Comparison of ENCODE assay signal across 8 cellular contexts in the genomic region with DNA sequence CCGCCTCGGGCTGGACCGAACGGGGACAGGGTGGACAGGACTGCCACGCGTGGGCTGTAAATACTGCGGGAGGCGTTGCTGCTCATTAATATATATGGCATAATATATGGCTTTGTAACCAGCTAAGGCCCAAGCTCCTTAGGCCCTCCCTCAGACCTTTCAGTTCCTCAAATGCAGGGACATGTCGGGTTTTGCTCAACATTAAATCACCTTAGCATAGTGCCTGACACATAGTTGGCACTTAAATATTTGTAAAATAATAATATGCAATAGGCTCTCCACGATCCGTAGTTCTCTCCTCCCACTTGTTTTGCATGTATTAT. TPM values are rescaled to one million over a fixed set of nuclear protein-coding genes. Genes with fewer than 3 reads are reported as not detected.
DNase-seq lines count a peak whose midpoint lies in the region; ATAC-seq and TF ChIP-seq lines count a peak whose summit lies in the region.

No MANE protein-coding gene starts in this region.

- H3K4me3 Mint-ChIP-seq in Calu3 (ENCODE audit: low read depth, unreplicated experiment), result peak overlapping the region; percentile 89
- H3K4me3 Mint-ChIP-seq in activated naive CD8-positive, alpha-beta T cell treated with anti-CD3 and anti-CD28 coated beads, Interleukin-2, amount 10 ng/mL, durations not matched to agents 7 days and 5 days, result peak overlapping the region; percentile 92

- ATAC-seq in GM19468 (IDR thresholded peaks at IDR 0.05; ENCODE audit: extremely low read depth, unreplicated experiment), result peak; percentile 59
- ATAC-seq in HG03520 (IDR thresholded peaks at IDR 0.05; ENCODE audit: unreplicated experiment), result peak; percentile 60
- no peak for ATAC-seq in activated naive CD8-positive, alpha-beta T cell treated with anti-CD3 and anti-CD28 coated beads, Interleukin-2, amount 10 ng/mL, durations not matched to agents 7 days and 5 days (ENCODE audit: low read depth)

- no peaks in the 10 kb centered on the region for H3K9me3 Mint-ChIP-seq in Calu3 (ENCODE audit: low read depth, unreplicated experiment)
- no peaks in the 10 kb centered on the region for H3K9me3 Mint-ChIP-seq in activated naive CD8-positive, alpha-beta T cell treated with anti-CD3 and anti-CD28 coated beads, Interleukin-2, amount 10 ng/mL, durations not matched to agents 7 days and 5 days

- TF ChIP-seq CTCF in Calu3 (IDR thresholded peaks at IDR 0.05; ENCODE audit: unreplicated experiment), result no peak
- TF ChIP-seq CTCF in kidney epithelial cell (IDR thresholded peaks at IDR 0.05; ENCODE audit: insufficient read depth, low read length, poor library complexity, severe bottlenecking), result no peak

- peak overlapping the region; percentile 81 for H3K27ac Mint-ChIP-seq in Calu3 (ENCODE audit: unreplicated experiment)
- peak overlapping the region; percentile 72 for H3K27ac Mint-ChIP-seq in activated naive CD8-positive, alpha-beta T cell treated with anti-CD3 and anti-CD28 coated beads, Interleukin-2, amount 10 ng/mL, durations not matched to agents 7 days and 5 days

- H3K36me3 ChIP-seq in kidney epithelial cell (ENCODE audit: control insufficient read depth, insufficient read depth, low read length) (no peaks in the 10 kb centered on the region), thymus (ENCODE audit: control insufficient read depth, insufficient read depth) (no peaks in the 10 kb centered on the region)

- CTCF ChIA-PET in Calu3 (lab: Charles Lee), result no interaction called here

- peaks cover 11% of the 10 kb centered on the region for H3K4me1 ChIP-seq in thymus (ENCODE audit: control insufficient read depth, insufficient read depth, low read length)

- POLR2A ChIA-PET in activated naive CD8-positive, alpha-beta T cell treated with anti-CD3 and anti-CD28 coated beads, Interleukin-2, amount 10 ng/mL, durations not matched to agents 7 days and 5 days (lab: Charles Lee), result interaction anchor here (1.4 to 2.0 kb wide), 2 partner anchors 20 to 338 kb away, joined by 3 to 4 read pairs; no protein-coding TSS in a partner anchor

- H3K27me3 ChIP-seq in kidney epithelial cell (ENCODE audit: control insufficient read depth, insufficient read depth, low read length) (no peaks in the 10 kb centered on the region), thymus (ENCODE audit: control insufficient read depth, insufficient read depth) (no peaks in the 10 kb centered on the region)

- no peaks in the 10 kb centered on the region for H3K9me3 ChIP-seq in thymus (ENCODE audit: control insufficient read depth)

- DNase-seq in Calu3 (no peak), kidney epithelial cell (ENCODE audit: low read depth) (no peak), AG08395 (ENCODE audit: low spot score) (no peak), NCI-H1417 (lab: John Stamatoyannopoulos, UW) (no peak)
- no peak for DNase-seq in activated naive CD8-positive, alpha-beta T cell treated with anti-CD3 and anti-CD28 coated beads, Interleukin-2, amount 10 ng/mL, durations not matched to agents 7 days and 5 days

- WGBS in thymus, result 20% methylated on average over 11 of the region's 11 CpGs

- peaks cover 30% of the 10 kb centered on the region for H3K36me3 Mint-ChIP-seq in Calu3 (ENCODE audit: insufficient read depth, unreplicated experiment)
- peaks cover 7% of the 10 kb centered on the region for H3K36me3 Mint-ChIP-seq in activated naive CD8-positive, alpha-beta T cell treated with anti-CD3 and anti-CD28 coated beads, Interleukin-2, amount 10 ng/mL, durations not matched to agents 7 days and 5 days

- H3K4me3 ChIP-seq in kidney epithelial cell (ENCODE audit: low read depth, low read length) (peak overlapping the region; percentile 77), thymus (ENCODE audit: low read length) (peak overlapping the region; percentile 66)

- H3K27ac ChIP-seq in thymus (ENCODE audit: low read depth), result peak overlapping the region; percentile 91

- no peaks in the 10 kb centered on the region for H3K27me3 Mint-ChIP-seq in Calu3 (ENCODE audit: unreplicated experiment)
- H3K27me3 Mint-ChIP-seq in activated naive CD8-positive, alpha-beta T cell treated with anti-CD3 and anti-CD28 coated beads, Interleukin-2, amount 10 ng/mL, durations not matched to agents 7 days and 5 days, result no peaks in the 10 kb centered on the region

- no TSS peak for BruUV-seq in Calu3 (replicated peaks; lab: Mats Ljungman, UMichigan)

- peaks cover 38% of the 10 kb centered on the region for H3K4me1 Mint-ChIP-seq in Calu3 (ENCODE audit: low read depth, unreplicated experiment)
- peaks cover 19% of the 10 kb centered on the region for H3K4me1 Mint-ChIP-seq in activated naive CD8-positive, alpha-beta T cell treated with anti-CD3 and anti-CD28 coated beads, Interleukin-2, amount 10 ng/mL, durations not matched to agents 7 days and 5 days

- intact Hi-C loops in Calu3 (cut with micrococcal nuclease; ENCODE audit: unreplicated experiment), result loop anchor here (10.0 kb wide), 1 partner anchor 336 kb away; the partner anchor contains the start of gene IFRD1

RNA-seq across cellular contexts. Expression of gene TMEM168, which starts 0.4 kb away (rescaled TPM):
- total RNA-seq in Calu3 (2022) (16.9 and 20.6 TPM in 2 replicates), kidney epithelial cell (20.1 and 25.1 TPM in 2 replicates)
- total RNA-seq in activated naive CD8-positive, alpha-beta T cell treated with anti-CD3 and anti-CD28 coated beads, Interleukin-2, amount 10 ng/mL, durations not matched to agents 7 days and 5 days, result 10 to 100 TPM; 20.7 to 20.9 TPM
- 15.7 TPM for polyA plus RNA-seq in thymus
